In genomic region chr10:119625570-119626280, GRCh38 we compare ENCODE assay signal across 26 cellular contexts. TPM values are rescaled to one million over a fixed set of nuclear protein-coding genes. Genes with fewer than 3 reads are reported as not detected.
A peak's percentile ranks its signal among the peaks of the same experiment; 100 is the strongest.
DNase-seq lines count a peak whose midpoint lies in the region; ATAC-seq, FAIRE-seq and TF ChIP-seq lines count a peak whose summit lies in the region.
"Had no signal": no experiment of that assay in that cellular context is flagged by ENCODE, and none has a peak within 500 bp of the region (broad histone marks: within the 10 kb centered on the region; RNA-seq: fewer than 3 reads in every experiment).

No MANE protein-coding gene starts in this region.

- no peak overlapping the region for H3K4me3 Mint-ChIP-seq in activated naive CD4-positive, alpha-beta T cell treated with anti-CD3 and anti-CD28 coated beads, Interleukin-2, amount 10 ng/mL, durations not matched to agents 7 days and 5 days
- H3K4me3 Mint-ChIP-seq in nephron progenitor cell = no peak overlapping the region
- H3K4me3 Mint-ChIP-seq: stimulated activated memory B cell treated with anti-CD40 and anti-IgM and Interleukin-4, amounts not matched to agents 10 μg/mL and 1 μg/mL and 100 μg/mL, for 72 hours had no signal

- H3K27ac Mint-ChIP-seq in activated naive CD4-positive, alpha-beta T cell treated with anti-CD3 and anti-CD28 coated beads, Interleukin-2, amount 50 U/mL, for 72 hours = no peak overlapping the region
- no peak overlapping the region for H3K27ac Mint-ChIP-seq in activated naive CD4-positive, alpha-beta T cell treated with anti-CD3 and anti-CD28 coated beads, Interleukin-2, amount 10 ng/mL, durations not matched to agents 7 days and 5 days
- H3K27ac Mint-ChIP-seq in nephron progenitor cell = no peak overlapping the region
- H3K27ac Mint-ChIP-seq: stimulated activated memory B cell treated with anti-CD40 and anti-IgM and Interleukin-4, amounts not matched to agents 10 μg/mL and 1 μg/mL and 100 μg/mL, for 72 hours had no signal

- peaks cover 23% of the 10 kb centered on the region for H3K27me3 Mint-ChIP-seq in activated naive CD4-positive, alpha-beta T cell treated with anti-CD3 and anti-CD28 coated beads, Interleukin-2, amount 10 ng/mL, durations not matched to agents 7 days and 5 days
- H3K27me3 Mint-ChIP-seq in nephron progenitor cell (ENCODE audit: low read depth, poor library complexity) = peaks cover 5% of the 10 kb centered on the region
- H3K27me3 Mint-ChIP-seq: stimulated activated memory B cell treated with anti-CD40 and anti-IgM and Interleukin-4, amounts not matched to agents 10 μg/mL and 1 μg/mL and 100 μg/mL, for 72 hours had no signal

- in situ Hi-C loops in K562 (cut with MboI) = no loop called here
- in situ Hi-C loops in G401 (cut with HindIII; ENCODE audit: low sequenced_read_pairs) = no loop called here

- no peaks in the 10 kb centered on the region; a peak in 1 of 5 replicates for H3K4me1 ChIP-seq in K562 (replicated peaks in 1 of 2; ENCODE audit: control insufficient read depth in 2 of 2, insufficient read depth in 2 of 2, low read length in 2 of 2)
- H3K4me1 ChIP-seq in spleen = peaks cover 0 to 5% (median 0%) of the 10 kb centered on the region in 6 donors
- H3K4me1 ChIP-seq: gastrocnemius medialis, left lung, vagina had no signal

- H3K79me2 ChIP-seq in K562 (ENCODE audit: control insufficient read depth, insufficient read depth, low read length) = no peaks in the 10 kb centered on the region
- H3K79me2 ChIP-seq: hepatocyte had no signal

- intact Hi-C loops in K562 (cut with micrococcal nuclease) (no loop called here), spleen (cut with DNase I; ENCODE audit: low total_unique reads) (no loop called here)

- no peaks in the 10 kb centered on the region; the same call in 2 of the 3 replicates for H3K36me3 ChIP-seq in K562 (ENCODE audit: control insufficient read depth, insufficient read depth, low read length)
- H3K36me3 ChIP-seq in spleen = no peaks in the 10 kb centered on the region
- H3K36me3 ChIP-seq: esophagus muscularis mucosa, gastrocnemius medialis, left lung, vagina had no signal

- no peak for TF ChIP-seq RAD21 in K562 (CRISPR knock-in tag; conservative IDR thresholded peaks at IDR 0.05 in 1 of 2, IDR thresholded peaks at IDR 0.05 in 1 of 2)

- DNase-seq in activated naive CD4-positive, alpha-beta T cell treated with anti-CD3 and anti-CD28 coated beads, Interleukin-2, amount 50 U/mL, for 72 hours (ENCODE audit: low spot score in 2 of 2) = no peak
- DNase-seq in activated naive CD4-positive, alpha-beta T cell treated with anti-CD3 and anti-CD28 coated beads, Interleukin-2, amount 10 ng/mL, durations not matched to agents 7 days and 5 days = no peak
- DNase-seq in NB4 (ENCODE audit: low read depth) = peak; percentile 36
- no peak for DNase-seq in K562 (ENCODE audit: extremely low read depth in 1 of 4, low spot score in 3 of 4)
- DNase-seq in spleen = peak; percentile 24
- DNase-seq in stimulated activated CD8-positive, alpha-beta memory T cell treated with anti-CD3 and anti-CD28 coated beads, Interleukin-4, amount 100 ng/mL, for 48 hours = no peak
- no peak for DNase-seq in G401 (ENCODE audit: low spot score)
- DNase-seq in nephron progenitor cell = no peak
- DNase-seq: activated gamma-delta T cell treated with Interleukin-2 at 50 U/mL for 16 hours, amniotic stem cell, cortex of kidney, gastrocnemius medialis, GOT3, KG1, left lung, NCI-H1092, NCI-H187 treated with DMSO at 0.1 percent for 48 hours, NCI-H2227 treated with DMSO at 0.1 percent for 48 hours, occipital lobe, SHP77 treated with DMSO at 0.1 percent for 48 hours had no signal

- no peak overlapping the region for H3K9ac ChIP-seq in K562 (ENCODE audit: insufficient read depth in 1 of 2, low read depth in 2 of 2, low read length in 2 of 2)

- no peaks in the 10 kb centered on the region for H3K9me3 Mint-ChIP-seq in activated naive CD4-positive, alpha-beta T cell treated with anti-CD3 and anti-CD28 coated beads, Interleukin-2, amount 50 U/mL, for 72 hours
- H3K9me3 Mint-ChIP-seq in activated naive CD4-positive, alpha-beta T cell treated with anti-CD3 and anti-CD28 coated beads, Interleukin-2, amount 10 ng/mL, durations not matched to agents 7 days and 5 days = no peaks in the 10 kb centered on the region
- H3K9me3 Mint-ChIP-seq in nephron progenitor cell = no peaks in the 10 kb centered on the region
- H3K9me3 Mint-ChIP-seq: stimulated activated memory B cell treated with anti-CD40 and anti-IgM and Interleukin-4, amounts not matched to agents 10 μg/mL and 1 μg/mL and 100 μg/mL, for 72 hours had no signal

- H3K27ac ChIP-seq in K562 (ENCODE audit: extremely low read depth, low read depth, low read length) (no peak overlapping the region), spleen (no peak overlapping the region)
- H3K27ac ChIP-seq: esophagus muscularis mucosa, gastrocnemius medialis, hepatocyte, left lung, vagina had no signal

- TF ChIP-seq EP300 in K562 (IDR thresholded peaks at IDR 0.05; ENCODE audit: low read length) = no peak

- TF ChIP-seq POLR2A in NB4 (IDR thresholded peaks at IDR 0.05; ENCODE audit: extremely low read depth, insufficient read length) (no peak), K562 (conservative IDR thresholded peaks at IDR 0.05) (no peak), spleen (IDR thresholded peaks at IDR 0.05) (no peak)

- no peak for TF ChIP-seq CTCF in NB4 (IDR thresholded peaks at IDR 0.05; ENCODE audit: low read depth, low read length)
- 0 out of 6 replicates have a peak, but pooled peaks of 1 of the 3 experiments have one; percentile 5 for TF ChIP-seq CTCF in K562 (IDR thresholded peaks at IDR 0.05 in 2 of 3, conservative IDR thresholded peaks at IDR 0.05 in 1 of 3; ENCODE audit: insufficient read depth in 2 of 3, low read depth in 1 of 3, low read length in 3 of 3)
- TF ChIP-seq CTCF in spleen (IDR thresholded peaks at IDR 0.05 in 8 of 11, conservative IDR thresholded peaks at IDR 0.05 in 3 of 11) = no peak
- TF ChIP-seq CTCF in nephron progenitor cell (IDR thresholded peaks at IDR 0.05) = no peak

- H4K20me1 ChIP-seq in K562 (replicated peaks; ENCODE audit: control insufficient read depth, insufficient read depth, low read length) = no peaks in the 10 kb centered on the region

- peak; percentile 11 for FAIRE-seq in K562 (lab: Jason Lieb, UNC)

- H3K9me3 ChIP-seq in K562 (replicated peaks; ENCODE audit: control insufficient read depth, insufficient read depth, low read depth, low read length) (no peaks in the 10 kb centered on the region), spleen (no peaks in the 10 kb centered on the region)
- H3K9me3 ChIP-seq: esophagus muscularis mucosa, gastrocnemius medialis, left lung, vagina had no signal

- no peaks in the 10 kb centered on the region for H3K9me1 ChIP-seq in K562 (ENCODE audit: control insufficient read depth, insufficient read depth, low read length)

- H3K4me3 ChIP-seq in NB4 (ENCODE audit: low read depth, low read length) (no peak overlapping the region), K562 (no peak overlapping the region), spleen (no peak overlapping the region)
- H3K4me3 ChIP-seq: esophagus muscularis mucosa, gastrocnemius medialis, hepatocyte, left lung, smooth muscle cell, vagina had no signal

- CTCF ChIA-PET in activated naive CD4-positive, alpha-beta T cell treated with anti-CD3 and anti-CD28 coated beads, Interleukin-2, amount 10 ng/mL, durations not matched to agents 7 days and 5 days (lab: Charles Lee) = no interaction called here
- CTCF ChIA-PET in K562 (lab: Yijun Ruan, JAX; ENCODE audit: low intra/inter-chr PET ratio) = no interaction called here

- POLR2A ChIA-PET in K562 (lab: Yijun Ruan, JAX) = interaction anchor here (0.8 kb wide), 1 partner anchor 17 kb away, joined by 3 read pairs; no protein-coding TSS in a partner anchor

- H2AFZ ChIP-seq in K562 (ENCODE audit: low read depth, low read length) = no peak overlapping the region
- H2AFZ ChIP-seq: hepatocyte had no signal

- peaks cover 4% of the 10 kb centered on the region for H3K4me1 Mint-ChIP-seq in activated naive CD4-positive, alpha-beta T cell treated with anti-CD3 and anti-CD28 coated beads, Interleukin-2, amount 10 ng/mL, durations not matched to agents 7 days and 5 days
- H3K4me1 Mint-ChIP-seq in nephron progenitor cell = peaks cover 5% of the 10 kb centered on the region
- H3K4me1 Mint-ChIP-seq: stimulated activated memory B cell treated with anti-CD40 and anti-IgM and Interleukin-4, amounts not matched to agents 10 μg/mL and 1 μg/mL and 100 μg/mL, for 72 hours had no signal

- WGBS in K562 (ENCODE audit: insufficient coverage, low coverage, missing lambda C conversion rate) = 63% methylated on average over 4 of the region's 6 CpGs
- WGBS in spleen, 5 donors = 95 to 98% (median 97%) methylated on average over 4 to 6 of the region's 6 CpGs

- no peaks in the 10 kb centered on the region for H3K36me3 Mint-ChIP-seq in activated naive CD4-positive, alpha-beta T cell treated with anti-CD3 and anti-CD28 coated beads, Interleukin-2, amount 50 U/mL, for 72 hours
- H3K36me3 Mint-ChIP-seq in activated naive CD4-positive, alpha-beta T cell treated with anti-CD3 and anti-CD28 coated beads, Interleukin-2, amount 10 ng/mL, durations not matched to agents 7 days and 5 days = no peaks in the 10 kb centered on the region
- H3K36me3 Mint-ChIP-seq in nephron progenitor cell (ENCODE audit: low read depth) = no peaks in the 10 kb centered on the region
- H3K36me3 Mint-ChIP-seq: stimulated activated memory B cell treated with anti-CD40 and anti-IgM and Interleukin-4, amounts not matched to agents 10 μg/mL and 1 μg/mL and 100 μg/mL, for 72 hours had no signal

- peak; percentile 47 to 66 for ATAC-seq in activated naive CD4-positive, alpha-beta T cell treated with anti-CD3 and anti-CD28 coated beads, Interleukin-2, amount 50 U/mL, for 72 hours
- ATAC-seq in K562 = peak; percentile 50; the same call in 1 of the 3 replicates
- ATAC-seq: activated CD4-positive, CD25-positive, alpha-beta regulatory T cell treated with anti-CD3 and anti-CD28 coated beads, Interleukin-2, amount 50 U/mL, for 24 hours; gastrocnemius medialis; left lung; stimulated activated memory B cell treated with anti-CD40 and anti-IgM and Interleukin-4, amounts not matched to agents 10 μg/mL and 1 μg/mL and 100 μg/mL, for 72 hours had no signal

- no TSS peak for BruUV-seq in K562 (replicated peaks; lab: Mats Ljungman, UMichigan)

- H3K4me2 ChIP-seq in K562 (ENCODE audit: insufficient read depth, low read length) = no peak overlapping the region
- H3K4me2 ChIP-seq: hepatocyte, smooth muscle cell had no signal

- H3K27me3 ChIP-seq in K562 (ENCODE audit: control insufficient read depth in 2 of 2, insufficient read depth in 2 of 2, low read length in 2 of 2) = no peaks in the 10 kb centered on the region
- H3K27me3 ChIP-seq in spleen (replicated peaks in 1 of 7) = no peaks in the 10 kb centered on the region
- H3K27me3 ChIP-seq: esophagus muscularis mucosa, gastrocnemius medialis, hepatocyte, left lung, vagina had no signal

RNA-seq across cellular contexts. Expression of gene BAG3, which starts 25.5 kb away (rescaled TPM):
- 10 to 100 TPM; 25.5 to 31.9 TPM for total RNA-seq in activated naive CD4-positive, alpha-beta T cell treated with anti-CD3 and anti-CD28 coated beads, Interleukin-2, amount 50 U/mL, for 72 hours
- 6.2 and 7.7 TPM in 2 replicates for total RNA-seq in K562 (2011; cell fraction: chromatin; rRNA removed; ENCODE audit: low replicate concordance)
- 5.0 and 5.5 TPM in 2 replicates for total RNA-seq in K562 (2011; cell fraction: nucleolus; rRNA removed)
- total RNA-seq in K562 (2011; cell fraction: nucleoplasm; rRNA removed) = 4.7 and 5.1 TPM in 2 replicates
- 9.7 and 14.2 TPM in 2 replicates for total RNA-seq in K562 (2014; rRNA removed)
- 5.3 and 5.7 TPM in 2 replicates for total RNA-seq in K562 (2014; rRNA removed; fragmentation: Illumina TruSeq; extraction: Trizol)
- total RNA-seq in K562 (2015; rRNA removed; fragmentation: Illumina TruSeq; extraction: Trizol) = 7.2 and 9.2 TPM in 2 replicates
- 27.4 and 28.7 TPM in 2 replicates for total RNA-seq in K562 (2021)
- 2.6 and 4.7 TPM in 2 replicates for polyA plus RNA-seq in K562 (2011; rRNA removed)
- polyA plus RNA-seq in K562 (2011; cell fraction: cytosol; rRNA removed) = 3.8 and 6.1 TPM in 2 replicates
- polyA plus RNA-seq in K562 (2011; cell fraction: nucleus; rRNA removed) = 3.3 and 7.4 TPM in 2 replicates
- 27.9 and 31.0 TPM in 2 replicates for polyA plus RNA-seq in K562 (2012)
- 24.7 and 24.8 TPM in 2 replicates for polyA plus RNA-seq in K562 (2014; fragmentation: Illumina TruSeq; extraction: Trizol)
- 1 to 10 TPM; 3.9 to 4.1 TPM for polyA plus RNA-seq in K562 (2014; fragmentation: Nextera tagmentation; extraction: Ambion mirVana)
- polyA plus RNA-seq in K562 (2014; rRNA removed) = 13.1 and 15.3 TPM in 2 replicates
- polyA minus RNA-seq in K562 (2011; rRNA and poly(A)+ RNA removed) = 2.8 and 3.2 TPM in 2 replicates
- polyA minus RNA-seq in K562 (2011; cell fraction: cytosol; rRNA and poly(A)+ RNA removed) = 9.2 and 11.0 TPM in 2 replicates
- polyA minus RNA-seq in K562 (2011; cell fraction: nucleus; rRNA and poly(A)+ RNA removed) = 3.1 and 3.9 TPM in 2 replicates
- 10 to 100 TPM; 15.1 to 36.0 (median 18.3) TPM for total RNA-seq in spleen
- 1 to 10 TPM; 2.1 to 7.2 (median 3.5) TPM for polyA plus RNA-seq in spleen
- 8.5 and 14.6 TPM in 2 replicates for total RNA-seq in G401 (2014; rRNA removed; shearing (Covaris generic))

RNA-seq across cellular contexts. Expression of gene TIAL1, which starts 29.0 kb away (rescaled TPM):
- total RNA-seq in activated naive CD4-positive, alpha-beta T cell treated with anti-CD3 and anti-CD28 coated beads, Interleukin-2, amount 50 U/mL, for 72 hours = 100 to 1,000 TPM; 208 to 219 TPM
- total RNA-seq in K562 (2011; cell fraction: chromatin; rRNA removed; ENCODE audit: low replicate concordance) = 198 and 514 TPM in 2 replicates
- total RNA-seq in K562 (2011; cell fraction: nucleolus; rRNA removed) = 93.2 and 115 TPM in 2 replicates
- 178 and 179 TPM in 2 replicates for total RNA-seq in K562 (2011; cell fraction: nucleoplasm; rRNA removed)
- total RNA-seq in K562 (2014; rRNA removed) (26.0 and 34.0 TPM in 2 replicates), K562 (2014; rRNA removed; fragmentation: Illumina TruSeq; extraction: Trizol) (53.6 and 58.2 TPM in 2 replicates), K562 (2015; rRNA removed; fragmentation: Illumina TruSeq; extraction: Trizol) (44.0 and 45.3 TPM in 2 replicates), K562 (2021) (119 and 126 TPM in 2 replicates), spleen (100 to 1,000 TPM in 6 of 7 donors, 10 to 100 TPM in 1; 83.3 to 126 (median 115) TPM)
- polyA plus RNA-seq in K562 (2011; rRNA removed) (113 and 116 TPM in 2 replicates), K562 (2014; fragmentation: Illumina TruSeq; extraction: Trizol) (101 and 112 TPM in 2 replicates), K562 (2014; fragmentation: Nextera tagmentation; extraction: Ambion mirVana) (10 to 100 TPM; 22.5 to 30.8 TPM), K562 (2014; rRNA removed) (89.3 and 98.7 TPM in 2 replicates), spleen (10 to 100 TPM; 54.1 to 81.5 (median 80.7) TPM)
- 19.5 and 43.1 TPM in 2 replicates for polyA plus RNA-seq in K562 (2011; cell fraction: cytosol; rRNA removed)
- 192 and 336 TPM in 2 replicates for polyA plus RNA-seq in K562 (2011; cell fraction: nucleus; rRNA removed)
- polyA plus RNA-seq in K562 (2012) = 74.9 and 83.6 TPM in 2 replicates
- polyA minus RNA-seq in K562 (2011; rRNA and poly(A)+ RNA removed) = 85.9 and 92.3 TPM in 2 replicates
- 30.6 and 32.8 TPM in 2 replicates for polyA minus RNA-seq in K562 (2011; cell fraction: cytosol; rRNA and poly(A)+ RNA removed)
- polyA minus RNA-seq in K562 (2011; cell fraction: nucleus; rRNA and poly(A)+ RNA removed) = 52.5 and 99.1 TPM in 2 replicates
- total RNA-seq in G401 (2014; rRNA removed; shearing (Covaris generic)) = 27.5 and 61.6 TPM in 2 replicates

Comparison
In these comparisons a context has a peak if more than half of its experiments do, and no peak if none do; other contexts are left out.
1. DNase-seq: peak in NB4 (single experiment) and spleen (single experiment); none in activated naive CD4-positive, alpha-beta T cell treated with anti-CD3 and anti-CD28 coated beads, Interleukin-2, amount 50 U/mL, for 72 hours (0 of 2), activated naive CD4-positive, alpha-beta T cell treated with anti-CD3 and anti-CD28 coated beads, Interleukin-2, amount 10 ng/mL, durations not matched to agents 7 days and 5 days (single experiment), K562 (0 of 4), stimulated activated CD8-positive, alpha-beta memory T cell treated with anti-CD3 and anti-CD28 coated beads, Interleukin-4, amount 100 ng/mL, for 48 hours (single experiment), G401 (single experiment) and nephron progenitor cell (single experiment).